ENCODE assay signal across 8 cellular contexts in the genomic region with DNA sequence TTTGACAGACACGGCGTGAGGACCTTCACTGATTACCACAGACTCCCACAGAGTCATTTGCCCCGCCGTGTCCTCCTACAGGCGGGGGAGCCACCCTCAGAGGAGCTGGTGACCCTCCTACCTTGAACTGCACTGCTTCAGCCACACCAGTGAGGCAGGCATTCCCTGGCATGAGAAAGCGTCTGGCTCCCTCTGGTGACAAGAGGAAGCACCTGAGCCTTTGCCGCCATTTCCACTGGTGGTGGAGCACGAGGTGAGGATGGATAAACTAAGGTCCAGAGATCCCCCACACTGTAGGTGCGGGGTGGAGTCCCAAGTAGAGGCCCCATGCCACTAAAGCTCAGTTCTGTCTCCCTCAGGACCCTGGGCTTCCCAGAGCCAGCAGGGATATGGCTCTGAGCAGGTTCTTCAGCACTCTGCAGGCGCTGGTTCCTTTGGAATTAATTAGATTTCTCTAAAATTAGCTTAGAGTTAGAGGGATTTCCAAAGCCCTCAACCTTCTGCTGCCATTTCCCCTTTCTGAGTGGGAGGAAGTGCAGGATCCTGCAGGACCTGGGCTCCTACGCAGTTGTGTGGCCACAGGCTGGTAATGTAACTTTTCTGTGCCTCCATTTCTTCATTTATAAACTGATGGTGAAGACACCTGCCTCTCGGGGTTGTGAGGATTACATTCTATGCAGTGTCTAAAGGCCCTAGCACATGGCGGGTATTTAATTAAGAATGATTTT.
DNase-seq lines count a peak whose midpoint lies in the region; ATAC-seq and TF ChIP-seq lines count a peak whose summit lies in the region.

No MANE protein-coding gene starts in this region.

- DNase-seq in EL = peak; percentile 40
- peak; percentile 62 for DNase-seq in MG63
- DNase-seq in SKM-1 treated with dmso at 0.1 percent for 144 hours (lab: John Stamatoyannopoulos, UW; ENCODE audit: unreplicated experiment) = peak; percentile 55
- peak; percentile 38 for DNase-seq in activated naive CD8-positive, alpha-beta T cell treated with anti-CD3 and anti-CD28 coated beads, Interleukin-2, amount 50 U/mL, for 16 hours (ENCODE audit: low read depth, low spot score)
- DNase-seq in left ventricle myocardium inferior = peak; percentile 63
- peak; percentile 83 for DNase-seq in sciatic nerve (ENCODE audit: low spot score)

- H3K36me3 ChIP-seq in MG63 (no peaks in the 10 kb centered on the region), left ventricle myocardium inferior (no peaks in the 10 kb centered on the region)

- TF ChIP-seq CTCF in left ventricle myocardium inferior (IDR thresholded peaks at IDR 0.05; ENCODE audit: borderline replicate concordance) = peak; percentile 85

- intact Hi-C loops in left ventricle myocardium inferior (cut with micrococcal nuclease) (loop anchor here (10.0 kb wide), 1 partner anchor 223 kb away; a partner anchor contains a TSS), sciatic nerve (cut with DNase I) (loop anchor here (5.0 to 10.0 kb wide), 2 partner anchors 223 to 775 kb away; a partner anchor contains a TSS)

- H3K9me3 ChIP-seq in MG63 (no peaks in the 10 kb centered on the region), left ventricle myocardium inferior (replicated peaks) (no peaks in the 10 kb centered on the region)

- H3K4me3 ChIP-seq in MG63 = no peak overlapping the region
- no peak overlapping the region for H3K4me3 ChIP-seq in left ventricle myocardium inferior

- H3K27ac ChIP-seq in left ventricle myocardium inferior (replicated peaks) = no peak overlapping the region

- ATAC-seq in GM21717 (IDR thresholded peaks at IDR 0.05; ENCODE audit: unreplicated experiment) (peak; percentile 67), sciatic nerve (peak; percentile 77), HG03025 (IDR thresholded peaks at IDR 0.05; ENCODE audit: low FRiP score, unreplicated experiment) (no peak)

- peaks cover 61% of the 10 kb centered on the region for H3K4me1 ChIP-seq in left ventricle myocardium inferior

- H3K27me3 ChIP-seq in MG63 = no peaks in the 10 kb centered on the region
- no peaks in the 10 kb centered on the region for H3K27me3 ChIP-seq in left ventricle myocardium inferior (ENCODE audit: low read depth)
